Comparison of ENCODE assay signal across 8 cellular contexts in genomic region chr11:112963368-112963955, GRCh38. TPM values are rescaled to one million over a fixed set of nuclear protein-coding genes. Genes with fewer than 3 reads are reported as not detected.
DNase-seq lines count a peak whose midpoint lies in the region; ATAC-seq and TF ChIP-seq lines count a peak whose summit lies in the region.

No MANE protein-coding gene starts in this region.

- no peak for TF ChIP-seq CTCF in GM23338 (conservative IDR thresholded peaks at IDR 0.05; ENCODE audit: low read depth in 2 of 2)
- TF ChIP-seq CTCF in cardiac muscle cell (IDR thresholded peaks at IDR 0.05; ENCODE audit: low read depth, low read length) = no peak
- no peak for TF ChIP-seq CTCF in psoas muscle (IDR thresholded peaks at IDR 0.05)

- no peaks in the 10 kb centered on the region; the same call in 2 of the 3 replicates for H3K9me3 Mint-ChIP-seq in GM23338

- peak overlapping the region; percentile 92 for H3K4me3 Mint-ChIP-seq in GM23338

- intact Hi-C loops in psoas muscle (cut with DNase I) = loop anchor here in 1 of 2 donors (10.0 kb wide), 2 partner anchors 321 to 379 kb away; no protein-coding TSS in a partner anchor

- H3K27ac Mint-ChIP-seq in GM23338 = no peak overlapping the region

- H3K36me3 ChIP-seq in GM23338 (ENCODE audit: insufficient read depth) (no peaks in the 10 kb centered on the region), cardiac muscle cell (no peaks in the 10 kb centered on the region), psoas muscle (ENCODE audit: insufficient read depth in 1 of 2, low read depth in 1 of 2) (no peaks in the 10 kb centered on the region)

- ATAC-seq in GM23338 (peak; percentile 38), psoas muscle (peak; percentile 10 to 36 (median 24)), HG03565 (IDR thresholded peaks at IDR 0.05; ENCODE audit: unreplicated experiment) (no peak)

- peak overlapping the region; percentile 98 for H3K4me2 ChIP-seq in GM23338

- peak; percentile 15 for DNase-seq in GM23338 (ENCODE audit: low spot score)
- DNase-seq in NCI-H82 (lab: John Stamatoyannopoulos, UW) = peak; percentile 83
- peak in 1 of 2 donors; percentile 65 for DNase-seq in cardiac muscle cell (ENCODE audit: low read depth in 1 of 2, low spot score in 1 of 2)
- DNase-seq in psoas muscle = peak; percentile 14 to 47
- DNase-seq in GM03348 (ENCODE audit: low spot score) = no peak
- DNase-seq in KG1 (lab: John Stamatoyannopoulos, UW) = no peak
- DNase-seq in stimulated activated naive CD4-positive, alpha-beta T cell (lab: John Stamatoyannopoulos, UW) = no peak

- H3K4me3 ChIP-seq in GM23338 = peak overlapping the region; percentile 89
- H3K4me3 ChIP-seq in cardiac muscle cell = peak overlapping the region; percentile 77
- peak overlapping the region; percentile 65 for H3K4me3 ChIP-seq in psoas muscle

- H3K27ac ChIP-seq in GM23338 (ENCODE audit: low read depth) (no peak overlapping the region), cardiac muscle cell (no peak overlapping the region), psoas muscle (no peak overlapping the region)

- H3K27me3 Mint-ChIP-seq in GM23338 (ENCODE audit: insufficient read depth, low read depth, poor library complexity) = peaks cover 29% of the 10 kb centered on the region

- H2AFZ ChIP-seq in GM23338 = peak overlapping the region; percentile 80

- peaks cover 61% of the 10 kb centered on the region for H3K27me3 ChIP-seq in GM23338 (ENCODE audit: insufficient read depth)
- no peaks in the 10 kb centered on the region for H3K27me3 ChIP-seq in cardiac muscle cell
- H3K27me3 ChIP-seq in psoas muscle (ENCODE audit: insufficient read depth in 3 of 3, low read length in 2 of 3) = peaks cover 0 to 70% (median 18%) of the 10 kb centered on the region in 3 donors

- H3K4me1 ChIP-seq in GM23338 (ENCODE audit: insufficient read depth) (peaks cover 15% of the 10 kb centered on the region), cardiac muscle cell (ENCODE audit: low read depth) (peaks cover 10% of the 10 kb centered on the region), psoas muscle (no peaks in the 10 kb centered on the region)

- H3F3A ChIP-seq in GM23338 (replicated peaks; ENCODE audit: low read depth) = no peaks in the 10 kb centered on the region

- no peaks in the 10 kb centered on the region for H3K79me2 ChIP-seq in GM23338 (replicated peaks; ENCODE audit: insufficient read depth)

- WGBS in psoas muscle, 3 donors = 5 to 11% (median 10%) methylated on average over 28 to 48 of the region's 48 CpGs

- H3K9me2 ChIP-seq in GM23338 (ENCODE audit: insufficient read depth) = no peaks in the 10 kb centered on the region

- H4K20me1 ChIP-seq in GM23338 (replicated peaks; ENCODE audit: insufficient read depth) = no peaks in the 10 kb centered on the region

- H3K36me3 Mint-ChIP-seq in GM23338 (ENCODE audit: low read depth) = no peaks in the 10 kb centered on the region

- peaks cover 11% of the 10 kb centered on the region for H3K4me1 Mint-ChIP-seq in GM23338

- H3K9me3 ChIP-seq in cardiac muscle cell (ENCODE audit: low read depth) (no peaks in the 10 kb centered on the region), psoas muscle (no peaks in the 10 kb centered on the region)

TF ChIP-seq in GM23338, 12 proteins besides CTCF, POLR2A, EP300 and RAD21:
- no peak for TF ChIP-seq EZH2phosphoT487 (IDR thresholded peaks at IDR 0.05; ENCODE audit: unreplicated experiment)

RNA-seq across cellular contexts. Expression of gene NCAM1, which starts 2.2 kb away (rescaled TPM):
- total RNA-seq in GM23338 (2014; rRNA removed; shearing (Covaris generic)) = 1.6 and 4.6 TPM in 2 replicates
- polyA plus RNA-seq in GM23338 (2016; fragmentation: Nextera tagmentation; extraction: Ambion mirVana) (0.76 and 0.97 TPM in 2 replicates), cardiac muscle cell (61.9 and 97.0 TPM in 2 replicates), psoas muscle (1 to 10 TPM; 1.3 to 2.2 (median 1.5) TPM)
- total RNA-seq in cardiac muscle cell (113 and 203 TPM in 2 replicates), psoas muscle (10 to 100 TPM in 2 of 4 donors, 1 to 10 TPM in 2; 3.0 to 50.3 (median 8.9) TPM)

Comparison
In these comparisons a context has a peak if more than half of its experiments do, and no peak if none do; other contexts are left out.
1. DNase-seq: peak in GM23338 (single experiment), NCI-H82 (single experiment) and psoas muscle (2 of 2); none in GM03348 (single experiment), KG1 (single experiment) and stimulated activated naive CD4-positive, alpha-beta T cell (0 of 6).
2. Peak in every context shown above with its lines, with median percentiles within 50 percentile points of each other: H3K4me3 ChIP-seq.